In genomic region chr4:13611283-13611842, GRCh38 we compare ENCODE assay signal across 1 cellular context.
TF ChIP-seq lines count a peak whose summit lies in the region.

No MANE protein-coding gene starts in this region.

TF ChIP-seq in GM12878, 131 proteins besides CTCF, POLR2A, EP300 and RAD21 (continued from another document):
- TF ChIP-seq ZBTB33 (IDR thresholded peaks at IDR 0.05) = no peak
- TF ChIP-seq NR2C2 (IDR thresholded peaks at IDR 0.05; ENCODE audit: borderline replicate concordance, control insufficient read depth, insufficient read length, low read depth) = no peak
- TF ChIP-seq NFYA (IDR thresholded peaks at IDR 0.05; ENCODE audit: borderline replicate concordance, low read depth, low read length) = no peak
- TF ChIP-seq TAF1 (IDR thresholded peaks at IDR 0.05; ENCODE audit: borderline replicate concordance, low read depth, low read length) = peak; percentile 51; the same call in 1 of the 2 replicates
- no peak for TF ChIP-seq NBN (IDR thresholded peaks at IDR 0.05)
- TF ChIP-seq PRDM15 (CRISPR knock-in tag; IDR thresholded peaks at IDR 0.05) = no peak
- peak; percentile 11; the same call in 1 of the 2 replicates for TF ChIP-seq FOXM1 (IDR thresholded peaks at IDR 0.05; ENCODE audit: low read depth, low read length)
- TF ChIP-seq, protein P1, sequence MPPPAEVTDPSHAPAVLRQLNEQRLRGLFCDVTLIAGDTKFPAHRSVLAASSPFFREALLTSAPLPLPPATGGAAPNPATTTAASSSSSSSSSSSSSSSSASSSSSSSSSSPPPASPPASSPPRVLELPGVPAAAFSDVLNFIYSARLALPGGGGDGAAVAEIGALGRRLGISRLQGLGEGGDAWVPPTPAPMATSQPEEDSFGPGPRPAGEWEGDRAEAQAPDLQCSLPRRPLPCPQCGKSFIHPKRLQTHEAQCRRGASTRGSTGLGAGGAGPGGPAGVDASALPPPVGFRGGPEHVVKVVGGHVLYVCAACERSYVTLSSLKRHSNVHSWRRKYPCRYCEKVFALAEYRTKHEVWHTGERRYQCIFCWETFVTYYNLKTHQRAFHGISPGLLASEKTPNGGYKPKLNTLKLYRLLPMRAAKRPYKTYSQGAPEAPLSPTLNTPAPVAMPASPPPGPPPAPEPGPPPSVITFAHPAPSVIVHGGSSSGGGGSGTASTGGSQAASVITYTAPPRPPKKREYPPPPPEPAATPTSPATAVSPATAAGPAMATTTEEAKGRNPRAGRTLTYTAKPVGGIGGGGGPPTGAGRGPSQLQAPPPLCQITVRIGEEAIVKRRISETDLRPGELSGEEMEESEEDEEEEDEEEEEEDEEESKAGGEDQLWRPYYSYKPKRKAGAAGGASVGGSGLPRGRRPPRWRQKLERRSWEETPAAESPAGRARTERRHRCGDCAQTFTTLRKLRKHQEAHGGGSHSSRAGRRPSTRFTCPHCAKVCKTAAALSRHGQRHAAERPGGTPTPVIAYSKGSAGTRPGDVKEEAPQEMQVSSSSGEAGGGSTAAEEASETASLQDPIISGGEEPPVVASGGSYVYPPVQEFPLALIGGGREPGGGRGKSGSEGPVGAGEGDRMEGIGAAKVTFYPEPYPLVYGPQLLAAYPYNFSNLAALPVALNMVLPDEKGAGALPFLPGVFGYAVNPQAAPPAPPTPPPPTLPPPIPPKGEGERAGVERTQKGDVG (CRISPR knock-in tag; IDR thresholded peaks at IDR 0.05) = no peak
- TF ChIP-seq ATF3 (IDR thresholded peaks at IDR 0.05; ENCODE audit: borderline replicate concordance, extremely low read depth, low read depth, low read length) = no peak
- no peak for TF ChIP-seq JUND (IDR thresholded peaks at IDR 0.05; ENCODE audit: low read depth, low read length)
- TF ChIP-seq HDGF (IDR thresholded peaks at IDR 0.05) = no peak
- TF ChIP-seq CHD1 (IDR thresholded peaks at IDR 0.05; ENCODE audit: low read depth, low read length) = no peak
- TF ChIP-seq STAT1 (conservative IDR thresholded peaks at IDR 0.05) = no peak
- TF ChIP-seq MEF2A (IDR thresholded peaks at IDR 0.05; ENCODE audit: insufficient read depth, low read depth, low read length) = 0 out of 2 replicates have a peak, but pooled peaks have one; percentile 26
- no peak for TF ChIP-seq HSF1 (IDR thresholded peaks at IDR 0.05; ENCODE audit: low read depth, low read length)
- TF ChIP-seq, protein P2, sequence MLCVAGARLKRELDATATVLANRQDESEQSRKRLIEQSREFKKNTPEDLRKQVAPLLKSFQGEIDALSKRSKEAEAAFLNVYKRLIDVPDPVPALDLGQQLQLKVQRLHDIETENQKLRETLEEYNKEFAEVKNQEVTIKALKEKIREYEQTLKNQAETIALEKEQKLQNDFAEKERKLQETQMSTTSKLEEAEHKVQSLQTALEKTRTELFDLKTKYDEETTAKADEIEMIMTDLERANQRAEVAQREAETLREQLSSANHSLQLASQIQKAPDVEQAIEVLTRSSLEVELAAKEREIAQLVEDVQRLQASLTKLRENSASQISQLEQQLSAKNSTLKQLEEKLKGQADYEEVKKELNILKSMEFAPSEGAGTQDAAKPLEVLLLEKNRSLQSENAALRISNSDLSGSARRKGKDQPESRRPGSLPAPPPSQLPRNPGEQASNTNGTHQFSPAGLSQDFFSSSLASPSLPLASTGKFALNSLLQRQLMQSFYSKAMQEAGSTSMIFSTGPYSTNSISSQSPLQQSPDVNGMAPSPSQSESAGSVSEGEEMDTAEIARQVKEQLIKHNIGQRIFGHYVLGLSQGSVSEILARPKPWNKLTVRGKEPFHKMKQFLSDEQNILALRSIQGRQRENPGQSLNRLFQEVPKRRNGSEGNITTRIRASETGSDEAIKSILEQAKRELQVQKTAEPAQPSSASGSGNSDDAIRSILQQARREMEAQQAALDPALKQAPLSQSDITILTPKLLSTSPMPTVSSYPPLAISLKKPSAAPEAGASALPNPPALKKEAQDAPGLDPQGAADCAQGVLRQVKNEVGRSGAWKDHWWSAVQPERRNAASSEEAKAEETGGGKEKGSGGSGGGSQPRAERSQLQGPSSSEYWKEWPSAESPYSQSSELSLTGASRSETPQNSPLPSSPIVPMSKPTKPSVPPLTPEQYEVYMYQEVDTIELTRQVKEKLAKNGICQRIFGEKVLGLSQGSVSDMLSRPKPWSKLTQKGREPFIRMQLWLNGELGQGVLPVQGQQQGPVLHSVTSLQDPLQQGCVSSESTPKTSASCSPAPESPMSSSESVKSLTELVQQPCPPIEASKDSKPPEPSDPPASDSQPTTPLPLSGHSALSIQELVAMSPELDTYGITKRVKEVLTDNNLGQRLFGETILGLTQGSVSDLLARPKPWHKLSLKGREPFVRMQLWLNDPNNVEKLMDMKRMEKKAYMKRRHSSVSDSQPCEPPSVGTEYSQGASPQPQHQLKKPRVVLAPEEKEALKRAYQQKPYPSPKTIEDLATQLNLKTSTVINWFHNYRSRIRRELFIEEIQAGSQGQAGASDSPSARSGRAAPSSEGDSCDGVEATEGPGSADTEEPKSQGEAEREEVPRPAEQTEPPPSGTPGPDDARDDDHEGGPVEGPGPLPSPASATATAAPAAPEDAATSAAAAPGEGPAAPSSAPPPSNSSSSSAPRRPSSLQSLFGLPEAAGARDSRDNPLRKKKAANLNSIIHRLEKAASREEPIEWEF (IDR thresholded peaks at IDR 0.05; ENCODE audit: insufficient replicate concordance, low read depth, low read length) = no peak
- no peak for TF ChIP-seq SIN3A (IDR thresholded peaks at IDR 0.05; ENCODE audit: low read depth, low read length)
- TF ChIP-seq CEBPB (IDR thresholded peaks at IDR 0.05; ENCODE audit: borderline replicate concordance in 1 of 2, low read depth in 2 of 2, low read length in 2 of 2) = no peak
- peak; percentile 75 for TF ChIP-seq MTA2 (IDR thresholded peaks at IDR 0.05; ENCODE audit: low read depth)
- TF ChIP-seq NR2F1 (conservative IDR thresholded peaks at IDR 0.05) = peak; percentile 60
- no peak for TF ChIP-seq PBX3 (IDR thresholded peaks at IDR 0.05; ENCODE audit: insufficient replicate concordance, low read depth, low read length)
- no peak for TF ChIP-seq ZBTB11 (CRISPR knock-in tag; IDR thresholded peaks at IDR 0.05)
- TF ChIP-seq BCLAF1 (IDR thresholded peaks at IDR 0.05) = no peak
- no peak for TF ChIP-seq PAX8 (IDR thresholded peaks at IDR 0.05)
- TF ChIP-seq GABPA (IDR thresholded peaks at IDR 0.05; ENCODE audit: low read depth) = 0 out of 2 replicates have a peak, but pooled peaks have one; percentile 5
- no peak for TF ChIP-seq BACH1 (IDR thresholded peaks at IDR 0.05; ENCODE audit: borderline replicate concordance)
- TF ChIP-seq RAD51 (IDR thresholded peaks at IDR 0.05) = peak; percentile 84
- no peak for TF ChIP-seq FOXK2 (IDR thresholded peaks at IDR 0.05)
